32 cellular contexts compared by ENCODE assay signal in the genomic region with DNA sequence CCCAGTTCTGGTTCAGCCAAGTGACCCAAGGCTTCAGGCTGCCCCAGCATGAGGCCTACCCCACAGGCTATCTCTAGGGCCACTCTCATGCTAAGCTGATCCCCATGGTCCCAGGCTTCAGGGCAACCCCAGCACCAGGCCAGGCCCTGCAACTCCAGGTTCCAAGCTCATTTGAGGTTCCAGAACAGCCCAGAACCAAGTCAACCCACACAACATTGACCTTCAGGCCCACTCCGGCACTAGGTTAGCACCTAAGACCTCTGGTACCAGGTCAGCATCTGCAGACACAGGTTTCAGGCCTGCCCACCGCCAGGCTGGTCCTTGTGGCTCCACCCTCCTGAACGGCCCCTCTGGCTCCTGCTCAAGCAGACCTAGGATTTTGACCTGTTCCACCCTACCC.
"Had no signal": no experiment of that assay in that cellular context is flagged by ENCODE, and none has a peak within 500 bp of the region (broad histone marks: within the 10 kb centered on the region; RNA-seq: fewer than 3 reads in every experiment).

No MANE protein-coding gene starts in this region.

- H3K4me1 Mint-ChIP-seq: naive thymus-derived CD4-positive, alpha-beta T cell; stimulated activated memory B cell treated with anti-CD40 and anti-IgM and Interleukin-4, amounts not matched to agents 10 μg/mL and 1 μg/mL and 100 μg/mL, for 72 hours had no signal

- H3K4me3 Mint-ChIP-seq: mesothelial cell of epicardium; naive thymus-derived CD4-positive, alpha-beta T cell; natural killer cell treated with Interleukin-12 subunit alpha and Interleukin-12 subunit beta and Interleukin-15 and Interleukin-18, amount 100 ng/mL, for 72 hours; stimulated activated memory B cell treated with anti-CD40 and anti-IgM and Interleukin-4, amounts not matched to agents 10 μg/mL and 1 μg/mL and 100 μg/mL, for 72 hours had no signal

- DNase-seq: glutamatergic neuron; heart left ventricle; kidney glomerular epithelial cell; left cardiac atrium; left ventricle myocardium superior; lower lobe of right lung; mammary epithelial cell; mesendoderm; mucosa of descending colon; naive thymus-derived CD4-positive, alpha-beta T cell; nucleus accumbens; retina; right cardiac atrium; small intestine; stimulated activated CD4-positive, alpha-beta T cell treated with anti-CD3 and anti-CD28 coated beads, Interleukin-1b, Interleukin-23, amount 100 ng/mL, for 48 hours; stimulated activated CD4-positive, alpha-beta T cell treated with anti-CD3 and anti-CD28 coated beads, Interleukin-2, amount 100 ng/mL, for 48 hours; stimulated activated CD4-positive, alpha-beta T cell treated with anti-CD3 and anti-CD28 coated beads, Interleukin-4, amount 100 ng/mL, for 4 hours; stimulated activated CD8-positive, alpha-beta memory T cell treated with anti-CD3 and anti-CD28 coated beads, Interleukin-4, amount 100 ng/mL, for 48 hours; stimulated activated naive CD4-positive, alpha-beta T cell treated with Interleukin-2 at 50 U/mL for 16 hours; tibial artery; trophoblast cell; uterus had no signal

- H3K4me3 ChIP-seq: heart left ventricle, hepatocyte, lower lobe of right lung, mucosa of descending colon, pancreas, prostate gland, suprapubic skin, thoracic aorta, tibial artery, uterus had no signal

- H3K27ac Mint-ChIP-seq: mesothelial cell of epicardium; naive thymus-derived CD4-positive, alpha-beta T cell; natural killer cell treated with Interleukin-12 subunit alpha and Interleukin-12 subunit beta and Interleukin-15 and Interleukin-18, amount 100 ng/mL, for 72 hours; stimulated activated memory B cell treated with anti-CD40 and anti-IgM and Interleukin-4, amounts not matched to agents 10 μg/mL and 1 μg/mL and 100 μg/mL, for 72 hours had no signal

- H3K9me3 ChIP-seq: lower lobe of right lung, mucosa of descending colon, pancreas, prostate gland, suprapubic skin, thoracic aorta, tibial artery, uterus had no signal

- H3K27me3 Mint-ChIP-seq: naive thymus-derived CD4-positive, alpha-beta T cell; natural killer cell treated with Interleukin-12 subunit alpha and Interleukin-12 subunit beta and Interleukin-15 and Interleukin-18, amount 100 ng/mL, for 72 hours; stimulated activated memory B cell treated with anti-CD40 and anti-IgM and Interleukin-4, amounts not matched to agents 10 μg/mL and 1 μg/mL and 100 μg/mL, for 72 hours had no signal

- H3K27me3 ChIP-seq: heart left ventricle, hepatocyte, pancreas, suprapubic skin, tibial artery, uterus had no signal

- H3K9me3 Mint-ChIP-seq: mesothelial cell of epicardium had no signal

- H3K27ac ChIP-seq: heart left ventricle, hepatocyte, lower lobe of right lung, pancreas, prostate gland, suprapubic skin, thoracic aorta, tibial artery, uterus had no signal

- H3K4me1 ChIP-seq: lower lobe of right lung, pancreas, prostate gland, suprapubic skin, tibial artery, uterus had no signal

- ATAC-seq: left cardiac atrium; left lobe of liver; left ventricle myocardium superior; mucosa of descending colon; naive thymus-derived CD4-positive, alpha-beta T cell; natural killer cell treated with Interleukin-12 subunit alpha and Interleukin-12 subunit beta and Interleukin-15 and Interleukin-18, amount 100 ng/mL, for 72 hours; pancreas; right cardiac atrium; sciatic nerve; stimulated activated memory B cell treated with anti-CD40 and anti-IgM and Interleukin-4, amounts not matched to agents 10 μg/mL and 1 μg/mL and 100 μg/mL, for 72 hours had no signal

- H3K36me3 ChIP-seq: heart left ventricle, lower lobe of right lung, pancreas, prostate gland, suprapubic skin, thoracic aorta, tibial artery, uterus had no signal

- H3K36me3 Mint-ChIP-seq: mesothelial cell of epicardium; stimulated activated memory B cell treated with anti-CD40 and anti-IgM and Interleukin-4, amounts not matched to agents 10 μg/mL and 1 μg/mL and 100 μg/mL, for 72 hours had no signal
